8 cellular contexts compared by ENCODE assay signal in genomic region chr9:107422189-107422802, GRCh38.
A peak's percentile ranks its signal among the peaks of the same experiment; 100 is the strongest.
DNase-seq lines count a peak whose midpoint lies in the region; ATAC-seq and TF ChIP-seq lines count a peak whose summit lies in the region.

No MANE protein-coding gene starts in this region.

- no peak for ATAC-seq in HG03354 (IDR thresholded peaks at IDR 0.05; ENCODE audit: poor library complexity, severe bottlenecking, unreplicated experiment)
- no peak for ATAC-seq in HG02870 (IDR thresholded peaks at IDR 0.05; ENCODE audit: unreplicated experiment)

- peaks cover 24% of the 10 kb centered on the region for H3K27me3 ChIP-seq in neutrophil

- peaks cover 0 to 6% of the 10 kb centered on the region in 2 experiments for H3K4me1 ChIP-seq in neutrophil (ENCODE audit: control insufficient read depth in 1 of 2, insufficient read depth in 1 of 2, low read depth in 1 of 2, low read length in 1 of 2)

- H3K36me3 ChIP-seq in neutrophil, result no peaks in the 10 kb centered on the region

- TF ChIP-seq CTCF in VCaP (conservative IDR thresholded peaks at IDR 0.05) (peak; percentile 92), fibroblast of the aortic adventitia (IDR thresholded peaks at IDR 0.05; ENCODE audit: insufficient read depth, low read length) (peak; percentile 70), neutrophil (IDR thresholded peaks at IDR 0.05) (peak; percentile 18)

- H3K27ac ChIP-seq in VCaP (peak overlapping the region; percentile 42), neutrophil (no peak overlapping the region)

- peak; percentile 74 for DNase-seq in EH (ENCODE audit: low read depth)
- peak; percentile 72 for DNase-seq in HCEC 1CT
- DNase-seq in NCI-H1694 (lab: John Stamatoyannopoulos, UW), result peak; percentile 45
- peak; percentile 73 for DNase-seq in fibroblast of the aortic adventitia (ENCODE audit: low read depth)

- no peaks in the 10 kb centered on the region for H3K9me3 ChIP-seq in neutrophil

- no peak overlapping the region for H3K4me3 ChIP-seq in fibroblast of the aortic adventitia (ENCODE audit: low read depth, low read length)
- H3K4me3 ChIP-seq in neutrophil (ENCODE audit: low read depth in 1 of 2, low read length in 1 of 2), result no peak overlapping the region

Comparison
In these comparisons a context has a peak if more than half of its experiments do, and no peak if none do; other contexts are left out.
1. CTCF ChIP-seq: peak in every context shown above with its lines; median percentile 92 in VCaP; 70 in fibroblast of the aortic adventitia; 18 in neutrophil.